Comparison of ENCODE assay signal across 16 cellular contexts in genomic region chr12:23008613-23009012, GRCh38.
DNase-seq lines count a peak whose midpoint lies in the region; ATAC-seq lines count a peak whose summit lies in the region.
"Had no signal": no experiment of that assay in that cellular context is flagged by ENCODE, and none has a peak within 500 bp of the region (broad histone marks: within the 10 kb centered on the region; RNA-seq: fewer than 3 reads in every experiment).

No MANE protein-coding gene starts in this region.

- H3K4me3 Mint-ChIP-seq in activated CD8-positive, alpha-beta memory T cell treated with anti-CD3 and anti-CD28 coated beads, Interleukin-2, amount 10 ng/mL, durations not matched to agents 7 days and 5 days: no peak overlapping the region
- H3K4me3 Mint-ChIP-seq: CD14-positive monocyte, HFFc6 had no signal

- WGBS in right cardiac atrium: 33% methylated on average over 5 of the region's 5 CpGs

- no peak overlapping the region for H3K27ac ChIP-seq in right cardiac atrium (ENCODE audit: low read length)
- H3K27ac ChIP-seq: KMS-11 had no signal

- intact Hi-C loops in right cardiac atrium (cut with DNase I): no loop called here

- DNase-seq in NCI-H446 treated with DMSO at 0.1 percent for 48 hours (lab: John Stamatoyannopoulos, UW): peak; percentile 18
- peak; percentile 69 for DNase-seq in astrocyte of the hippocampus (ENCODE audit: low read depth, low spot score)
- DNase-seq in right cardiac atrium: peak in 1 of 3 donors; percentile 45
- peak; percentile 21 for DNase-seq in superior temporal gyrus (ENCODE audit: extremely low spot score)
- DNase-seq in activated CD8-positive, alpha-beta memory T cell treated with anti-CD3 and anti-CD28 coated beads, Interleukin-2, amount 10 ng/mL, durations not matched to agents 7 days and 5 days: no peak
- DNase-seq: COR-L47, DMS153, HFFc6, NCI-H1436, NCI-H2029 treated with DMSO at 0.1 percent for 48 hours, NCI-H510A treated with DMSO at 0.1 percent for 48 hours had no signal

- no peaks in the 10 kb centered on the region for H3K9me3 Mint-ChIP-seq in activated CD8-positive, alpha-beta memory T cell treated with anti-CD3 and anti-CD28 coated beads, Interleukin-2, amount 10 ng/mL, durations not matched to agents 7 days and 5 days (ENCODE audit: low read depth)
- H3K9me3 Mint-ChIP-seq: HFFc6 had no signal

- ATAC-seq in right cardiac atrium: peak; percentile 84 to 97
- ATAC-seq in HG02884 (IDR thresholded peaks at IDR 0.05; ENCODE audit: unreplicated experiment): no peak
- ATAC-seq in GM21576 (IDR thresholded peaks at IDR 0.05; ENCODE audit: unreplicated experiment): no peak
- no peak for ATAC-seq in activated CD8-positive, alpha-beta memory T cell treated with anti-CD3 and anti-CD28 coated beads, Interleukin-2, amount 10 ng/mL, durations not matched to agents 7 days and 5 days
- ATAC-seq: Panc1 had no signal

- H3K4me1 Mint-ChIP-seq in activated CD8-positive, alpha-beta memory T cell treated with anti-CD3 and anti-CD28 coated beads, Interleukin-2, amount 10 ng/mL, durations not matched to agents 7 days and 5 days: no peaks in the 10 kb centered on the region
- H3K4me1 Mint-ChIP-seq: CD14-positive monocyte had no signal

- H3K27ac Mint-ChIP-seq in activated CD8-positive, alpha-beta memory T cell treated with anti-CD3 and anti-CD28 coated beads, Interleukin-2, amount 10 ng/mL, durations not matched to agents 7 days and 5 days: no peak overlapping the region
- H3K27ac Mint-ChIP-seq: CD14-positive monocyte, HFFc6 had no signal

- no peaks in the 10 kb centered on the region for H3K27me3 Mint-ChIP-seq in activated CD8-positive, alpha-beta memory T cell treated with anti-CD3 and anti-CD28 coated beads, Interleukin-2, amount 10 ng/mL, durations not matched to agents 7 days and 5 days

- no peaks in the 10 kb centered on the region for H3K9me3 ChIP-seq in right cardiac atrium (ENCODE audit: control insufficient read depth, low read length)

- no peaks in the 10 kb centered on the region for H3K36me3 Mint-ChIP-seq in activated CD8-positive, alpha-beta memory T cell treated with anti-CD3 and anti-CD28 coated beads, Interleukin-2, amount 10 ng/mL, durations not matched to agents 7 days and 5 days
- H3K36me3 Mint-ChIP-seq: CD14-positive monocyte had no signal

- no peak overlapping the region for H3K4me3 ChIP-seq in right cardiac atrium (ENCODE audit: low read length)

- no peaks in the 10 kb centered on the region for H3K4me1 ChIP-seq in right cardiac atrium (ENCODE audit: control insufficient read depth, insufficient read depth, low read length)

- CTCF ChIA-PET in activated CD8-positive, alpha-beta memory T cell treated with anti-CD3 and anti-CD28 coated beads, Interleukin-2, amount 10 ng/mL, durations not matched to agents 7 days and 5 days (lab: Charles Lee): no interaction called here

- H3K27me3 ChIP-seq in right cardiac atrium (ENCODE audit: control insufficient read depth, insufficient read depth): no peaks in the 10 kb centered on the region

Comparison
In these comparisons a context has a peak if more than half of its experiments do, and no peak if none do; other contexts are left out.
1. ATAC-seq: peak in right cardiac atrium (2 of 2); none in HG02884 (single experiment), GM21576 (single experiment) and activated CD8-positive, alpha-beta memory T cell treated with anti-CD3 and anti-CD28 coated beads, Interleukin-2, amount 10 ng/mL, durations not matched to agents 7 days and 5 days (single experiment).